29 cellular contexts compared by ENCODE assay signal in the genomic region with DNA sequence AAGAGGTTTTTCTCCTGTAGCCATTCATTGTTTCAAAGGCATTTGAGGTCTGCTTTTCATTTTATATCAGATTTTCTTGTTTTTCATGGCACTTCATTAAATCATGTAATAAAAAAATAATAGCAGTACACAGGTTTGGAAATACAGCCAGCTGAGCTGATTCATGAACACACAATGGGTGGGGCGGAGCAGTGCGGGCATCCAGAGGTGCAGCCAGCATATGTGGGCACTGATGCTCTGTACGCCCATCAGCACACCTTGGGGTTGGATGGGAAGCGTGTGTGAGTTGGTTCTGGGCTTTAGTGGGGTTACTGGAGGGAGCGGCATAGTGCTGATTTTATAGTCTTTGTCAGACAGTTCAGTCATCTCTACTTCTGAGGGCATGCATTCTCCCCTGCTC. TPM values are rescaled to one million over a fixed set of nuclear protein-coding genes. Genes with fewer than 3 reads are reported as not detected.
"Had no signal": no experiment of that assay in that cellular context is flagged by ENCODE, and none has a peak within 500 bp of the region (broad histone marks: within the 10 kb centered on the region; RNA-seq: fewer than 3 reads in every experiment).

No MANE protein-coding gene starts in this region.

- H3K36me3 Mint-ChIP-seq: activated naive CD4-positive, alpha-beta T cell treated with anti-CD3 and anti-CD28 coated beads, Interleukin-2, amount 10 ng/mL, durations not matched to agents 7 days and 5 days; activated naive CD8-positive, alpha-beta T cell treated with anti-CD3 and anti-CD28 coated beads for 36 hours; T-cell had no signal

- H3K36me3 ChIP-seq: Peyer's patch had no signal

- H3K27ac ChIP-seq: Peyer's patch had no signal

- DNase-seq: activated B cell treated with CpG ODN at 0.5 μM for 24 hours; activated CD4-positive, alpha-beta memory T cell treated with anti-CD3 and anti-CD28 coated beads, Interleukin-2, amount 10 ng/mL, durations not matched to agents 7 days and 5 days; activated CD4-positive, alpha-beta T cell treated with anti-CD3 and anti-CD28 coated beads for 1 hour; activated CD4-positive, alpha-beta T cell treated with anti-CD3 and anti-CD28 coated beads, Interleukin-2, amount 10 ng/mL, durations not matched to agents 7 days and 5 days; activated CD8-positive, alpha-beta memory T cell treated with anti-CD3 and anti-CD28 coated beads, Interleukin-2, amount 50 U/mL, for 4 hours; activated gamma-delta T cell treated with Interleukin-2 at 50 U/mL for 16 hours; activated naive CD4-positive, alpha-beta T cell treated with anti-CD3 and anti-CD28 coated beads, Interleukin-2, amount 10 ng/mL, durations not matched to agents 7 days and 5 days; activated naive CD8-positive, alpha-beta T cell treated with anti-CD3 and anti-CD28 coated beads for 36 hours; activated T-cell treated with anti-CD3 and anti-CD28 coated beads, Interleukin-2, amount 50 U/mL, for 72 hours; Karpas-422; NCI-H1417; NCI-H1694; NCI-H2029; NCI-H2107; NCI-H345; NCI-H510A; NCI-H526 treated with DMSO at 0.1 percent for 48 hours; NCI-H82; NK-92 treated with Interleukin-12 subunit alpha and Interleukin-12 subunit beta, amount 100 ng/mL, for 24 hours; OCI-M1; Peyer's patch; T-cell; T-helper 2 cell; T1000 had no signal

- H3K4me1 Mint-ChIP-seq: activated B cell treated with CpG ODN at 0.5 μM for 24 hours; activated CD4-positive, alpha-beta memory T cell treated with anti-CD3 and anti-CD28 coated beads, Interleukin-2, amount 10 ng/mL, durations not matched to agents 7 days and 5 days; activated CD4-positive, alpha-beta T cell treated with anti-CD3 and anti-CD28 coated beads, Interleukin-2, amount 10 ng/mL, durations not matched to agents 7 days and 5 days; activated naive CD4-positive, alpha-beta T cell treated with anti-CD3 and anti-CD28 coated beads, Interleukin-2, amount 10 ng/mL, durations not matched to agents 7 days and 5 days; activated naive CD8-positive, alpha-beta T cell treated with anti-CD3 and anti-CD28 coated beads for 36 hours; central memory CD8-positive, alpha-beta T cell had no signal

- H3K9me3 ChIP-seq: Peyer's patch had no signal

- H3K27ac Mint-ChIP-seq: activated B cell treated with CpG ODN at 0.5 μM for 24 hours; activated CD4-positive, alpha-beta memory T cell treated with anti-CD3 and anti-CD28 coated beads, Interleukin-2, amount 10 ng/mL, durations not matched to agents 7 days and 5 days; activated CD4-positive, alpha-beta T cell treated with anti-CD3 and anti-CD28 coated beads, Interleukin-2, amount 10 ng/mL, durations not matched to agents 7 days and 5 days; activated naive CD4-positive, alpha-beta T cell treated with anti-CD3 and anti-CD28 coated beads, Interleukin-2, amount 10 ng/mL, durations not matched to agents 7 days and 5 days; activated naive CD8-positive, alpha-beta T cell treated with anti-CD3 and anti-CD28 coated beads for 36 hours; activated T-cell treated with anti-CD3 and anti-CD28 coated beads, Interleukin-2, amount 50 U/mL, for 72 hours; activated T-helper 2 cell treated with anti-CD3 and anti-CD28 coated beads, Interferon-gamma antibody, Interleukin-2, Interleukin-4, amounts not matched to agents 10 μg/mL and 5 μg/mL and 100 μg/mL, durations not matched to agents 14 hours and 24 hours and 36 hours; T-cell had no signal

- FAIRE-seq: bronchial epithelial cell, K562, TTC549 had no signal

- ATAC-seq: activated T-cell treated with anti-CD3 and anti-CD28 coated beads, Interleukin-2, amount 50 U/mL, for 72 hours; K562; T-cell had no signal

- H3K9me3 Mint-ChIP-seq: activated B cell treated with CpG ODN at 0.5 μM for 24 hours; activated CD4-positive, alpha-beta memory T cell treated with anti-CD3 and anti-CD28 coated beads, Interleukin-2, amount 10 ng/mL, durations not matched to agents 7 days and 5 days; activated CD4-positive, alpha-beta T cell treated with anti-CD3 and anti-CD28 coated beads, Interleukin-2, amount 10 ng/mL, durations not matched to agents 7 days and 5 days; activated naive CD4-positive, alpha-beta T cell treated with anti-CD3 and anti-CD28 coated beads, Interleukin-2, amount 10 ng/mL, durations not matched to agents 7 days and 5 days; activated naive CD8-positive, alpha-beta T cell treated with anti-CD3 and anti-CD28 coated beads for 36 hours; activated T-cell treated with anti-CD3 and anti-CD28 coated beads, Interleukin-2, amount 50 U/mL, for 72 hours; activated T-helper 2 cell treated with anti-CD3 and anti-CD28 coated beads, Interferon-gamma antibody, Interleukin-2, Interleukin-4, amounts not matched to agents 10 μg/mL and 5 μg/mL and 100 μg/mL, durations not matched to agents 14 hours and 24 hours and 36 hours; central memory CD8-positive, alpha-beta T cell; T-cell had no signal

- H3K4me3 Mint-ChIP-seq: activated B cell treated with CpG ODN at 0.5 μM for 24 hours; activated CD4-positive, alpha-beta memory T cell treated with anti-CD3 and anti-CD28 coated beads, Interleukin-2, amount 10 ng/mL, durations not matched to agents 7 days and 5 days; activated CD4-positive, alpha-beta T cell treated with anti-CD3 and anti-CD28 coated beads, Interleukin-2, amount 10 ng/mL, durations not matched to agents 7 days and 5 days; activated naive CD4-positive, alpha-beta T cell treated with anti-CD3 and anti-CD28 coated beads, Interleukin-2, amount 10 ng/mL, durations not matched to agents 7 days and 5 days; activated naive CD8-positive, alpha-beta T cell treated with anti-CD3 and anti-CD28 coated beads for 36 hours; activated T-cell treated with anti-CD3 and anti-CD28 coated beads, Interleukin-2, amount 50 U/mL, for 72 hours; central memory CD8-positive, alpha-beta T cell; T-cell had no signal

- H3K4me1 ChIP-seq: Peyer's patch had no signal

- H3K27me3 ChIP-seq: Peyer's patch had no signal

- H3K4me3 ChIP-seq: K562, Peyer's patch had no signal

RNA-seq across cellular contexts. Expression of gene IRX4, which starts 54.2 kb away (rescaled TPM):
- total RNA-seq: activated B cell treated with CpG ODN at 0.5 μM for 24 hours; activated CD4-positive, alpha-beta memory T cell treated with anti-CD3 and anti-CD28 coated beads, Interleukin-2, amount 10 ng/mL, durations not matched to agents 7 days and 5 days; activated CD4-positive, alpha-beta T cell treated with anti-CD3 and anti-CD28 coated beads, Interleukin-2, amount 10 ng/mL, durations not matched to agents 7 days and 5 days; activated naive CD8-positive, alpha-beta T cell treated with anti-CD3 and anti-CD28 coated beads for 36 hours; activated T-cell treated with anti-CD3 and anti-CD28 coated beads, Interleukin-2, amount 50 U/mL, for 72 hours; activated T-helper 2 cell treated with anti-CD3 and anti-CD28 coated beads, Interferon-gamma antibody, Interleukin-2, Interleukin-4, amounts not matched to agents 10 μg/mL and 5 μg/mL and 100 μg/mL, durations not matched to agents 14 hours and 24 hours and 36 hours; K562; Peyer's patch; T-cell had no signal
- polyA plus RNA-seq: K562 had no signal
